ENCODE assay signal across 13 cellular contexts in genomic region chr13:48448963-48449614, GRCh38. TPM values are rescaled to one million over a fixed set of nuclear protein-coding genes. Genes with fewer than 3 reads are reported as not detected.
DNase-seq lines count a peak whose midpoint lies in the region; ATAC-seq and TF ChIP-seq lines count a peak whose summit lies in the region.
"Had no signal": no experiment of that assay in that cellular context is flagged by ENCODE, and none has a peak within 500 bp of the region (broad histone marks: within the 10 kb centered on the region; RNA-seq: fewer than 3 reads in every experiment).

No MANE protein-coding gene starts in this region.

- H3K27ac Mint-ChIP-seq in T-helper 2 cell treated with Interferon-gamma antibody and Interleukin-4, amounts not matched to agents 5 μg/mL and 100 μg/mL, for 36 hours = no peak overlapping the region
- H3K27ac Mint-ChIP-seq: nephron had no signal

- no peaks in the 10 kb centered on the region for H3K27me3 Mint-ChIP-seq in T-helper 2 cell treated with Interferon-gamma antibody and Interleukin-4, amounts not matched to agents 5 μg/mL and 100 μg/mL, for 36 hours (ENCODE audit: low read depth)

- peak in 2 of 8 donors; percentile 47 to 59 for ATAC-seq in heart right ventricle
- ATAC-seq in Right ventricle myocardium inferior = no peak
- no peak for ATAC-seq in upper lobe of right lung
- no peak for ATAC-seq in GM21447 (IDR thresholded peaks at IDR 0.05; ENCODE audit: unreplicated experiment)
- ATAC-seq in HG02981 (IDR thresholded peaks at IDR 0.05; ENCODE audit: unreplicated experiment) = no peak

- H3K27me3 ChIP-seq in heart right ventricle = no peaks in the 10 kb centered on the region
- H3K27me3 ChIP-seq in upper lobe of right lung = no peaks in the 10 kb centered on the region

- DNase-seq in heart right ventricle = no peak
- DNase-seq in Right ventricle myocardium inferior (ENCODE audit: missing footprints) = no peak
- DNase-seq in T-helper 2 cell treated with Interferon-gamma antibody and Interleukin-4, amounts not matched to agents 5 μg/mL and 100 μg/mL, for 36 hours (ENCODE audit: low spot score) = no peak
- DNase-seq in foreskin fibroblast = peak; percentile 54 to 85
- no peak for DNase-seq in upper lobe of right lung
- DNase-seq in NCI-H2081 treated with DMSO at 0.1 percent for 48 hours (lab: John Stamatoyannopoulos, UW) = no peak
- DNase-seq: DMS153; NCI-H2227 treated with DMSO at 0.1 percent for 48 hours; stimulated activated CD8-positive, alpha-beta memory T cell treated with anti-CD3 and anti-CD28 coated beads, Interleukin-4, amount 100 ng/mL, for 48 hours had no signal

- H3K9me3 ChIP-seq in heart right ventricle (peaks cover 0 to 23% (median 13%) of the 10 kb centered on the region in 11 donors), upper lobe of right lung (peaks cover 12% of the 10 kb centered on the region)

- H3K36me3 ChIP-seq in heart right ventricle (peaks cover 0 to 13% (median 7%) of the 10 kb centered on the region in 9 donors), upper lobe of right lung (peaks cover 13% of the 10 kb centered on the region)

- H3K36me3 Mint-ChIP-seq in T-helper 2 cell treated with Interferon-gamma antibody and Interleukin-4, amounts not matched to agents 5 μg/mL and 100 μg/mL, for 36 hours (ENCODE audit: low read depth) = peaks cover 48% of the 10 kb centered on the region

- no peak for TF ChIP-seq CTCF in heart right ventricle (IDR thresholded peaks at IDR 0.05)
- TF ChIP-seq CTCF in foreskin fibroblast (IDR thresholded peaks at IDR 0.05; ENCODE audit: low read depth, low read length) = no peak
- TF ChIP-seq CTCF in upper lobe of right lung (IDR thresholded peaks at IDR 0.05) = no peak

- intact Hi-C loops in heart right ventricle (cut with DNase I) = loop anchor here in 2 of 10 donors (5.0 to 10.0 kb wide), 2 partner anchors 43 to 56 kb away; no protein-coding TSS in a partner anchor
- intact Hi-C loops in Right ventricle myocardium inferior (cut with DNase I) = no loop called here
- intact Hi-C loops in upper lobe of right lung (cut with DNase I) = no loop called here

- peaks cover 35% of the 10 kb centered on the region for H3K9me3 Mint-ChIP-seq in T-helper 2 cell treated with Interferon-gamma antibody and Interleukin-4, amounts not matched to agents 5 μg/mL and 100 μg/mL, for 36 hours

- 61 to 66% methylated on average over 6 of the region's 6 CpGs for WGBS in heart right ventricle, 2 donors

- peak overlapping the region in 6 of 10 donors; percentile 5 to 21 (median 10) for H3K4me3 ChIP-seq in heart right ventricle
- H3K4me3 ChIP-seq in foreskin fibroblast (ENCODE audit: low read depth in 1 of 2, low read length in 2 of 2) = no peak overlapping the region
- peak overlapping the region; percentile 18 for H3K4me3 ChIP-seq in upper lobe of right lung

- H3K4me1 Mint-ChIP-seq in T-helper 2 cell treated with Interferon-gamma antibody and Interleukin-4, amounts not matched to agents 5 μg/mL and 100 μg/mL, for 36 hours (ENCODE audit: low read depth) = peaks cover 38% of the 10 kb centered on the region
- H3K4me1 Mint-ChIP-seq: nephron had no signal

- H3K27ac ChIP-seq in heart right ventricle (peak overlapping the region in 7 of 10 donors; percentile 7 to 69 (median 30)), upper lobe of right lung (peak overlapping the region; percentile 52)
- H3K27ac ChIP-seq: VCaP had no signal

- peak overlapping the region; percentile 66 for H3K4me3 Mint-ChIP-seq in T-helper 2 cell treated with Interferon-gamma antibody and Interleukin-4, amounts not matched to agents 5 μg/mL and 100 μg/mL, for 36 hours
- H3K4me3 Mint-ChIP-seq: nephron had no signal

- H3K4me1 ChIP-seq in heart right ventricle = peaks cover 0 to 46% (median 12%) of the 10 kb centered on the region in 9 donors
- peaks cover 13% of the 10 kb centered on the region for H3K4me1 ChIP-seq in upper lobe of right lung

RNA-seq across cellular contexts. Expression of gene LPAR6, which starts 36.2 kb away (rescaled TPM):
- total RNA-seq in heart right ventricle (10 to 100 TPM in 7 of 10 donors, 1 to 10 TPM in 3; 5.0 to 28.7 (median 12.1) TPM), Right ventricle myocardium inferior (14.8 TPM), upper lobe of right lung (30.9 TPM)
- polyA plus RNA-seq in heart right ventricle = 10 to 100 TPM; 10.6 to 45.1 TPM

Comparison
In these comparisons a context has a peak if more than half of its experiments do, and no peak if none do; other contexts are left out.
1. DNase-seq: peak in foreskin fibroblast (2 of 2); none in heart right ventricle (0 of 2), Right ventricle myocardium inferior (single experiment), T-helper 2 cell treated with Interferon-gamma antibody and Interleukin-4, amounts not matched to agents 5 μg/mL and 100 μg/mL, for 36 hours (single experiment), upper lobe of right lung (single experiment) and NCI-H2081 treated with DMSO at 0.1 percent for 48 hours (single experiment).
2. H3K4me3 ChIP-seq: peak in heart right ventricle (6 of 10) and upper lobe of right lung (single experiment); none in foreskin fibroblast (0 of 2).